In genomic region chr11:65422633-65423515, GRCh38 we compare ENCODE assay signal across 1 cellular context.
TF ChIP-seq lines count a peak whose summit lies in the region.

NEAT1 (plus strand) TSS chr11:65422798.

TF ChIP-seq in H1, 55 proteins besides CTCF, POLR2A, EP300 and RAD21 (continued from another document):
- TF ChIP-seq RXRA (IDR thresholded peaks at IDR 0.05; ENCODE audit: insufficient read depth, low read depth, low read length) (peak; percentile 71; the same call in 1 of the 2 replicates), NANOG (IDR thresholded peaks at IDR 0.05; ENCODE audit: insufficient read depth, low read depth, low read length, poor library complexity, severe bottlenecking) (no peak), EGR1 (IDR thresholded peaks at IDR 0.05; ENCODE audit: borderline replicate concordance, low read depth, low read length) (no peak), TBP (IDR thresholded peaks at IDR 0.05; ENCODE audit: low read depth, low read length) (peak; percentile 97), POU5F1 (IDR thresholded peaks at IDR 0.05; ENCODE audit: low read depth, low read length) (no peak), RBBP5 (IDR thresholded peaks at IDR 0.05; ENCODE audit: borderline replicate concordance, low read depth, low read length) (no peak), POLR2AphosphoS5 (IDR thresholded peaks at IDR 0.05; ENCODE audit: low read depth, low read length) (peak; percentile 99), SP4 (IDR thresholded peaks at IDR 0.05; ENCODE audit: low read length) (peak; percentile 74; the same call in 1 of the 2 replicates), TAF7 (optimal IDR thresholded peaks at IDR 0.05; ENCODE audit: borderline replicate concordance, low read depth, low read length) (peak; percentile 95), SP1 (IDR thresholded peaks at IDR 0.05; ENCODE audit: low read depth, low read length) (peak; percentile 51; the same call in 1 of the 2 replicates), CHD2 (IDR thresholded peaks at IDR 0.05; ENCODE audit: low read length) (peak; percentile 85), FOSL1 (IDR thresholded peaks at IDR 0.05; ENCODE audit: insufficient read depth, low read depth, low read length) (no peak), SRF (IDR thresholded peaks at IDR 0.05; ENCODE audit: low read depth, low read length) (no peak), TAF1 (IDR thresholded peaks at IDR 0.05; ENCODE audit: low read depth, low read length) (peak; percentile 97), JUND (IDR thresholded peaks at IDR 0.05; ENCODE audit: low read length) (0 out of 2 replicates have a peak, but pooled peaks have one; percentile 10), ATF3 (IDR thresholded peaks at IDR 0.05; ENCODE audit: insufficient read depth, low read depth, low read length) (no peak), YY1 (IDR thresholded peaks at IDR 0.05; ENCODE audit: low read depth, low read length) (peak; percentile 18; the same call in 1 of the 2 replicates), BACH1 (IDR thresholded peaks at IDR 0.05; ENCODE audit: low read length) (0 out of 2 replicates have a peak, but pooled peaks have one; percentile 36), SUZ12 (IDR thresholded peaks at IDR 0.05; ENCODE audit: low read length) (no peak), USF2 (IDR thresholded peaks at IDR 0.05; ENCODE audit: low read length) (no peak), PHF8 (conservative IDR thresholded peaks at IDR 0.05; ENCODE audit: low read depth, low read length) (peak; percentile 64)
